In the genomic region with DNA sequence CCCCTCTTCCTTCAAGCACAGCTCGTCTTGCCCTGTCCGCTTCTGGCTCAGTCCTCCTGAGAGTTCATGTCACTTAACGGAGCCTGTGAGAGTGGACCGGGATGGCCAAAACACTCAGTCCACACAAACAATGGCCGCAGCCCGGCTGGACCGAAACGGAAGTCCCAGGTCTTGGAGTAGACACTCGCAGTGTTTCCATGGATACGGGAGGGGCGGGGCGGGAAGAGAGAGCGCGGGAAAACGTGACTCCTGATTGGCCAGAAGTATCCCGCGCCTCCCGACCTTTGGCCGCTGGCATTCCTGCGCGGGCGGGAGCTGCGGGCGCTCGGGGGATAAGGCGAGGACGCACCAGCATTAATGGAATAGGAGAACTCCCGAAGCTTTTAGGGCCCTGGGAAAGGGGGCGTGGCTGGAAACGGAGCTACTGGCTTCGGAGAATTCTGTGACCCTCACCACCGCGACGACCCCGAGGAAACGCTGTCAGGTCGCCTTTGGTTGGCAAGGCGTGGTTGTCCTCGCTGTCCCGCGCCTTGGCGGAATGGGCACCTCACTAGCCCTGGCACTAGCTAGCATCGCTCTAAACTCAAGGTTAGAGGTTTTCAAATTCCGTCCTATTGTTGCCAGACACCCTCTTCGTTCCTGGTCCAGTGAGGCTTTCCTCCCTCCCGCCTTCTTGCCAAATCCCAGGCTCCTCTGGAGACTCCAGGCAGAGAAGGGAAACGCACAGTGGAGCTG, we compare ENCODE assay signal across 2 cellular contexts.
TF ChIP-seq lines count a peak whose summit lies in the region.

A gene with protein sequence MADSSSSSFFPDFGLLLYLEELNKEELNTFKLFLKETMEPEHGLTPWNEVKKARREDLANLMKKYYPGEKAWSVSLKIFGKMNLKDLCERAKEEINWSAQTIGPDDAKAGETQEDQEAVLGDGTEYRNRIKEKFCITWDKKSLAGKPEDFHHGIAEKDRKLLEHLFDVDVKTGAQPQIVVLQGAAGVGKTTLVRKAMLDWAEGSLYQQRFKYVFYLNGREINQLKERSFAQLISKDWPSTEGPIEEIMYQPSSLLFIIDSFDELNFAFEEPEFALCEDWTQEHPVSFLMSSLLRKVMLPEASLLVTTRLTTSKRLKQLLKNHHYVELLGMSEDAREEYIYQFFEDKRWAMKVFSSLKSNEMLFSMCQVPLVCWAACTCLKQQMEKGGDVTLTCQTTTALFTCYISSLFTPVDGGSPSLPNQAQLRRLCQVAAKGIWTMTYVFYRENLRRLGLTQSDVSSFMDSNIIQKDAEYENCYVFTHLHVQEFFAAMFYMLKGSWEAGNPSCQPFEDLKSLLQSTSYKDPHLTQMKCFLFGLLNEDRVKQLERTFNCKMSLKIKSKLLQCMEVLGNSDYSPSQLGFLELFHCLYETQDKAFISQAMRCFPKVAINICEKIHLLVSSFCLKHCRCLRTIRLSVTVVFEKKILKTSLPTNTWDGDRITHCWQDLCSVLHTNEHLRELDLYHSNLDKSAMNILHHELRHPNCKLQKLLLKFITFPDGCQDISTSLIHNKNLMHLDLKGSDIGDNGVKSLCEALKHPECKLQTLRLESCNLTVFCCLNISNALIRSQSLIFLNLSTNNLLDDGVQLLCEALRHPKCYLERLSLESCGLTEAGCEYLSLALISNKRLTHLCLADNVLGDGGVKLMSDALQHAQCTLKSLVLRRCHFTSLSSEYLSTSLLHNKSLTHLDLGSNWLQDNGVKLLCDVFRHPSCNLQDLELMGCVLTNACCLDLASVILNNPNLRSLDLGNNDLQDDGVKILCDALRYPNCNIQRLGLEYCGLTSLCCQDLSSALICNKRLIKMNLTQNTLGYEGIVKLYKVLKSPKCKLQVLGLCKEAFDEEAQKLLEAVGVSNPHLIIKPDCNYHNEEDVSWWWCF (plus strand): TSS at position 297 of the 735 bp plus-strand sequence. CDS start 18,108 bp downstream, outside the sequence.
A gene (minus strand): TSS at position 164 of the 735 bp plus-strand sequence. CDS start 17,511 bp downstream, outside the sequence.

TF ChIP-seq in H1, 55 proteins besides CTCF, POLR2A, EP300 and RAD21 (continued from another document and continues in another):
- TF ChIP-seq, protein P1, sequence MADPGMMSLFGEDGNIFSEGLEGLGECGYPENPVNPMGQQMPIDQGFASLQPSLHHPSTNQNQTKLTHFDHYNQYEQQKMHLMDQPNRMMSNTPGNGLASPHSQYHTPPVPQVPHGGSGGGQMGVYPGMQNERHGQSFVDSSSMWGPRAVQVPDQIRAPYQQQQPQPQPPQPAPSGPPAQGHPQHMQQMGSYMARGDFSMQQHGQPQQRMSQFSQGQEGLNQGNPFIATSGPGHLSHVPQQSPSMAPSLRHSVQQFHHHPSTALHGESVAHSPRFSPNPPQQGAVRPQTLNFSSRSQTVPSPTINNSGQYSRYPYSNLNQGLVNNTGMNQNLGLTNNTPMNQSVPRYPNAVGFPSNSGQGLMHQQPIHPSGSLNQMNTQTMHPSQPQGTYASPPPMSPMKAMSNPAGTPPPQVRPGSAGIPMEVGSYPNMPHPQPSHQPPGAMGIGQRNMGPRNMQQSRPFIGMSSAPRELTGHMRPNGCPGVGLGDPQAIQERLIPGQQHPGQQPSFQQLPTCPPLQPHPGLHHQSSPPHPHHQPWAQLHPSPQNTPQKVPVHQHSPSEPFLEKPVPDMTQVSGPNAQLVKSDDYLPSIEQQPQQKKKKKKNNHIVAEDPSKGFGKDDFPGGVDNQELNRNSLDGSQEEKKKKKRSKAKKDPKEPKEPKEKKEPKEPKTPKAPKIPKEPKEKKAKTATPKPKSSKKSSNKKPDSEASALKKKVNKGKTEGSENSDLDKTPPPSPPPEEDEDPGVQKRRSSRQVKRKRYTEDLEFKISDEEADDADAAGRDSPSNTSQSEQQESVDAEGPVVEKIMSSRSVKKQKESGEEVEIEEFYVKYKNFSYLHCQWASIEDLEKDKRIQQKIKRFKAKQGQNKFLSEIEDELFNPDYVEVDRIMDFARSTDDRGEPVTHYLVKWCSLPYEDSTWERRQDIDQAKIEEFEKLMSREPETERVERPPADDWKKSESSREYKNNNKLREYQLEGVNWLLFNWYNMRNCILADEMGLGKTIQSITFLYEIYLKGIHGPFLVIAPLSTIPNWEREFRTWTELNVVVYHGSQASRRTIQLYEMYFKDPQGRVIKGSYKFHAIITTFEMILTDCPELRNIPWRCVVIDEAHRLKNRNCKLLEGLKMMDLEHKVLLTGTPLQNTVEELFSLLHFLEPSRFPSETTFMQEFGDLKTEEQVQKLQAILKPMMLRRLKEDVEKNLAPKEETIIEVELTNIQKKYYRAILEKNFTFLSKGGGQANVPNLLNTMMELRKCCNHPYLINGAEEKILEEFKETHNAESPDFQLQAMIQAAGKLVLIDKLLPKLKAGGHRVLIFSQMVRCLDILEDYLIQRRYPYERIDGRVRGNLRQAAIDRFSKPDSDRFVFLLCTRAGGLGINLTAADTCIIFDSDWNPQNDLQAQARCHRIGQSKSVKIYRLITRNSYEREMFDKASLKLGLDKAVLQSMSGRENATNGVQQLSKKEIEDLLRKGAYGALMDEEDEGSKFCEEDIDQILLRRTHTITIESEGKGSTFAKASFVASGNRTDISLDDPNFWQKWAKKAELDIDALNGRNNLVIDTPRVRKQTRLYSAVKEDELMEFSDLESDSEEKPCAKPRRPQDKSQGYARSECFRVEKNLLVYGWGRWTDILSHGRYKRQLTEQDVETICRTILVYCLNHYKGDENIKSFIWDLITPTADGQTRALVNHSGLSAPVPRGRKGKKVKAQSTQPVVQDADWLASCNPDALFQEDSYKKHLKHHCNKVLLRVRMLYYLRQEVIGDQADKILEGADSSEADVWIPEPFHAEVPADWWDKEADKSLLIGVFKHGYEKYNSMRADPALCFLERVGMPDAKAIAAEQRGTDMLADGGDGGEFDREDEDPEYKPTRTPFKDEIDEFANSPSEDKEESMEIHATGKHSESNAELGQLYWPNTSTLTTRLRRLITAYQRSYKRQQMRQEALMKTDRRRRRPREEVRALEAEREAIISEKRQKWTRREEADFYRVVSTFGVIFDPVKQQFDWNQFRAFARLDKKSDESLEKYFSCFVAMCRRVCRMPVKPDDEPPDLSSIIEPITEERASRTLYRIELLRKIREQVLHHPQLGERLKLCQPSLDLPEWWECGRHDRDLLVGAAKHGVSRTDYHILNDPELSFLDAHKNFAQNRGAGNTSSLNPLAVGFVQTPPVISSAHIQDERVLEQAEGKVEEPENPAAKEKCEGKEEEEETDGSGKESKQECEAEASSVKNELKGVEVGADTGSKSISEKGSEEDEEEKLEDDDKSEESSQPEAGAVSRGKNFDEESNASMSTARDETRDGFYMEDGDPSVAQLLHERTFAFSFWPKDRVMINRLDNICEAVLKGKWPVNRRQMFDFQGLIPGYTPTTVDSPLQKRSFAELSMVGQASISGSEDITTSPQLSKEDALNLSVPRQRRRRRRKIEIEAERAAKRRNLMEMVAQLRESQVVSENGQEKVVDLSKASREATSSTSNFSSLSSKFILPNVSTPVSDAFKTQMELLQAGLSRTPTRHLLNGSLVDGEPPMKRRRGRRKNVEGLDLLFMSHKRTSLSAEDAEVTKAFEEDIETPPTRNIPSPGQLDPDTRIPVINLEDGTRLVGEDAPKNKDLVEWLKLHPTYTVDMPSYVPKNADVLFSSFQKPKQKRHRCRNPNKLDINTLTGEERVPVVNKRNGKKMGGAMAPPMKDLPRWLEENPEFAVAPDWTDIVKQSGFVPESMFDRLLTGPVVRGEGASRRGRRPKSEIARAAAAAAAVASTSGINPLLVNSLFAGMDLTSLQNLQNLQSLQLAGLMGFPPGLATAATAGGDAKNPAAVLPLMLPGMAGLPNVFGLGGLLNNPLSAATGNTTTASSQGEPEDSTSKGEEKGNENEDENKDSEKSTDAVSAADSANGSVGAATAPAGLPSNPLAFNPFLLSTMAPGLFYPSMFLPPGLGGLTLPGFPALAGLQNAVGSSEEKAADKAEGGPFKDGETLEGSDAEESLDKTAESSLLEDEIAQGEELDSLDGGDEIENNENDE (IDR thresholded peaks at IDR 0.05; ENCODE audit: insufficient replicate concordance, low read length), result no peak
- TF ChIP-seq SIRT6 (IDR thresholded peaks at IDR 0.05; ENCODE audit: low read length), result no peak
- TF ChIP-seq SRF (IDR thresholded peaks at IDR 0.05; ENCODE audit: low read depth, low read length), result no peak
- no peak for TF ChIP-seq KDM5A (IDR thresholded peaks at IDR 0.05; ENCODE audit: low read length)
- peak; percentile 80 to 93; a peak in 3 of 4 replicates for TF ChIP-seq SIN3A (conservative IDR thresholded peaks at IDR 0.05 in 1 of 2, IDR thresholded peaks at IDR 0.05 in 1 of 2; ENCODE audit: low read depth in 1 of 2, low read length in 2 of 2)
- no peak for TF ChIP-seq BACH1 (IDR thresholded peaks at IDR 0.05; ENCODE audit: low read length)
- TF ChIP-seq TCF12 (IDR thresholded peaks at IDR 0.05; ENCODE audit: low read depth, low read length), result no peak
- peak; percentile 91 for TF ChIP-seq KDM4A (IDR thresholded peaks at IDR 0.05; ENCODE audit: low read depth, low read length, severe bottlenecking)
- TF ChIP-seq RFX5 (IDR thresholded peaks at IDR 0.05; ENCODE audit: borderline replicate concordance, low read depth, low read length), result no peak
- TF ChIP-seq MAFK (IDR thresholded peaks at IDR 0.05; ENCODE audit: low read depth, low read length), result no peak
- no peak; the same call in 1 of the 2 replicates for TF ChIP-seq JUND (IDR thresholded peaks at IDR 0.05; ENCODE audit: low read length)
- TF ChIP-seq BRCA1 (IDR thresholded peaks at IDR 0.05; ENCODE audit: low read depth, low read length), result no peak

TF ChIP-seq in HepG2, 621 proteins besides CTCF, POLR2A, EP300 and RAD21 (continued from another document and continues in another):
- TF ChIP-seq, protein P2, sequence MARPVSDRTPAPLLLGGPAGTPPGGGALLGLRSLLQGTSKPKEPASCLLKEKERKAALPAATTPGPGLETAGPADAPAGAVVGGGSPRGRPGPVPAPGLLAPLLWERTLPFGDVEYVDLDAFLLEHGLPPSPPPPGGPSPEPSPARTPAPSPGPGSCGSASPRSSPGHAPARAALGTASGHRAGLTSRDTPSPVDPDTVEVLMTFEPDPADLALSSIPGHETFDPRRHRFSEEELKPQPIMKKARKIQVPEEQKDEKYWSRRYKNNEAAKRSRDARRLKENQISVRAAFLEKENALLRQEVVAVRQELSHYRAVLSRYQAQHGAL (CRISPR knock-in tag; IDR thresholded peaks at IDR 0.05; ENCODE audit: not compliant biosample characterization), result no peak
- TF ChIP-seq MAFF (IDR thresholded peaks at IDR 0.05; ENCODE audit: low read depth, low read length), result no peak
- no peak for TF ChIP-seq ZNF337 (CRISPR knock-in tag; IDR thresholded peaks at IDR 0.05; ENCODE audit: borderline replicate concordance, low read depth)
- no peak for TF ChIP-seq MBNL3 (CRISPR knock-in tag; conservative IDR thresholded peaks at IDR 0.05)
- no peak for TF ChIP-seq ZFP1 (CRISPR knock-in tag; IDR thresholded peaks at IDR 0.05)
- no peak for TF ChIP-seq ZSCAN12 (CRISPR knock-in tag; IDR thresholded peaks at IDR 0.05)
- TF ChIP-seq, protein P3, sequence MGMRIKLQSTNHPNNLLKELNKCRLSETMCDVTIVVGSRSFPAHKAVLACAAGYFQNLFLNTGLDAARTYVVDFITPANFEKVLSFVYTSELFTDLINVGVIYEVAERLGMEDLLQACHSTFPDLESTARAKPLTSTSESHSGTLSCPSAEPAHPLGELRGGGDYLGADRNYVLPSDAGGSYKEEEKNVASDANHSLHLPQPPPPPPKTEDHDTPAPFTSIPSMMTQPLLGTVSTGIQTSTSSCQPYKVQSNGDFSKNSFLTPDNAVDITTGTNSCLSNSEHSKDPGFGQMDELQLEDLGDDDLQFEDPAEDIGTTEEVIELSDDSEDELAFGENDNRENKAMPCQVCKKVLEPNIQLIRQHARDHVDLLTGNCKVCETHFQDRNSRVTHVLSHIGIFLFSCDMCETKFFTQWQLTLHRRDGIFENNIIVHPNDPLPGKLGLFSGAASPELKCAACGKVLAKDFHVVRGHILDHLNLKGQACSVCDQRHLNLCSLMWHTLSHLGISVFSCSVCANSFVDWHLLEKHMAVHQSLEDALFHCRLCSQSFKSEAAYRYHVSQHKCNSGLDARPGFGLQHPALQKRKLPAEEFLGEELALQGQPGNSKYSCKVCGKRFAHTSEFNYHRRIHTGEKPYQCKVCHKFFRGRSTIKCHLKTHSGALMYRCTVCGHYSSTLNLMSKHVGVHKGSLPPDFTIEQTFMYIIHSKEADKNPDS (CRISPR knock-in tag; IDR thresholded peaks at IDR 0.05), result no peak
- TF ChIP-seq, protein P4, sequence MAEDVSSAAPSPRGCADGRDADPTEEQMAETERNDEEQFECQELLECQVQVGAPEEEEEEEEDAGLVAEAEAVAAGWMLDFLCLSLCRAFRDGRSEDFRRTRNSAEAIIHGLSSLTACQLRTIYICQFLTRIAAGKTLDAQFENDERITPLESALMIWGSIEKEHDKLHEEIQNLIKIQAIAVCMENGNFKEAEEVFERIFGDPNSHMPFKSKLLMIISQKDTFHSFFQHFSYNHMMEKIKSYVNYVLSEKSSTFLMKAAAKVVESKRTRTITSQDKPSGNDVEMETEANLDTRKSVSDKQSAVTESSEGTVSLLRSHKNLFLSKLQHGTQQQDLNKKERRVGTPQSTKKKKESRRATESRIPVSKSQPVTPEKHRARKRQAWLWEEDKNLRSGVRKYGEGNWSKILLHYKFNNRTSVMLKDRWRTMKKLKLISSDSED (CRISPR knock-in tag; IDR thresholded peaks at IDR 0.05), result no peak
- peak; percentile 81 for TF ChIP-seq SALL1 (CRISPR knock-in tag; IDR thresholded peaks at IDR 0.05)
- TF ChIP-seq ZNF367 (CRISPR knock-in tag; IDR thresholded peaks at IDR 0.05; ENCODE audit: borderline replicate concordance), result no peak
- TF ChIP-seq THAP11 (CRISPR knock-in tag; IDR thresholded peaks at IDR 0.05), result peak; percentile 19; the same call in 1 of the 2 replicates
- TF ChIP-seq, protein P5, sequence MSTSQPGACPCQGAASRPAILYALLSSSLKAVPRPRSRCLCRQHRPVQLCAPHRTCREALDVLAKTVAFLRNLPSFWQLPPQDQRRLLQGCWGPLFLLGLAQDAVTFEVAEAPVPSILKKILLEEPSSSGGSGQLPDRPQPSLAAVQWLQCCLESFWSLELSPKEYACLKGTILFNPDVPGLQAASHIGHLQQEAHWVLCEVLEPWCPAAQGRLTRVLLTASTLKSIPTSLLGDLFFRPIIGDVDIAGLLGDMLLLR (CRISPR knock-in tag; IDR thresholded peaks at IDR 0.05), result no peak
- TF ChIP-seq ZNF12 (CRISPR knock-in tag; IDR thresholded peaks at IDR 0.05), result no peak
- no peak for TF ChIP-seq MTA3 (CRISPR knock-in tag; IDR thresholded peaks at IDR 0.05)
- no peak for TF ChIP-seq PPARG (CRISPR knock-in tag; conservative IDR thresholded peaks at IDR 0.05)
- TF ChIP-seq RXRB (CRISPR knock-in tag; IDR thresholded peaks at IDR 0.05; ENCODE audit: borderline replicate concordance), result 0 out of 2 replicates have a peak, but pooled peaks have one; percentile 13
- no peak for TF ChIP-seq ATAD3A (CRISPR knock-in tag; IDR thresholded peaks at IDR 0.05)
- TF ChIP-seq ZSCAN31 (CRISPR knock-in tag; IDR thresholded peaks at IDR 0.05; ENCODE audit: low read depth), result peak; percentile 70
- TF ChIP-seq MAFG (CRISPR knock-in tag; IDR thresholded peaks at IDR 0.05), result no peak
- TF ChIP-seq ZNF296 (CRISPR knock-in tag; conservative IDR thresholded peaks at IDR 0.05), result no peak
- TF ChIP-seq GTF3A (CRISPR knock-in tag; conservative IDR thresholded peaks at IDR 0.05), result no peak
- no peak for TF ChIP-seq ZNF333 (CRISPR knock-in tag; IDR thresholded peaks at IDR 0.05; ENCODE audit: borderline replicate concordance)
- no peak for TF ChIP-seq GATA4 (IDR thresholded peaks at IDR 0.05; ENCODE audit: borderline replicate concordance, low read depth)
- TF ChIP-seq ZNF24 (IDR thresholded peaks at IDR 0.05), result no peak
- no peak for TF ChIP-seq SIX4 (CRISPR knock-in tag; IDR thresholded peaks at IDR 0.05)
- TF ChIP-seq NRL (CRISPR knock-in tag; IDR thresholded peaks at IDR 0.05; ENCODE audit: borderline replicate concordance), result peak; percentile 53
- TF ChIP-seq FOSL2 (CRISPR knock-in tag; IDR thresholded peaks at IDR 0.05), result no peak
- no peak for TF ChIP-seq ZNF558 (CRISPR knock-in tag; IDR thresholded peaks at IDR 0.05; ENCODE audit: borderline replicate concordance)
- TF ChIP-seq ZNF33B (CRISPR knock-in tag; IDR thresholded peaks at IDR 0.05), result no peak
